Comparison of ENCODE assay signal across 8 cellular contexts in the genomic region with DNA sequence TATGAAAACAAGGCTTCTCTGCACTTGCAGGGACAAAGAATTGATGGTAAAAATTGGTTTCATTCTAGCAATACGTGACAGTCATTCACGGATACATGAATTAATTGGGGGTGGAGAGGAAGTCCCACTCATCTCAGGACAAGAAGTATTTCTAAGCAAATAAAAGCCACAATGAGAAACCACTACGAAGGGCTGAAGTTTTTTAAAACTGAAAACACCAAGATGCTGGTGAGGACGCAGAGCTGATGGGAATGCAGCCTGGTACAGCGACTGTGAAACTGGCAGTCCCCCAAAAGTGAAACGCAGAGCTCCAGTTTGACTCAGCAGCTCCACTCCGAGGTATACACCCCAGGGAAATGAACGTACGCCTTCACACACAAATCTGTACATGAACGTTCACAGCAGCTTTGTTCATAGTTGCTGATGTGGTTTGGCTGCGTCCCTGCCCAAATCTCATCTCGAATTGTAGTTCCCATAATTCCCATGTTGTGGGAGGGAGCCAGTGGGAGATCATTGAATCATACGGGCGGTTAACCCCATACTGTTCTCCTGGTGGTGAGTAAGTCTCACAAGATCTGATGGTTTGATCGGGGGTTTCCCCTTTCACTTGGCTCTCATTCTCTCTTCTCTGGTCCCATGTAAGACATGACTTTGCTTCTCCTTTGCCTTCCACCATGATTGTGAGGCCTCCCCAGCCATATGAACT.
A peak's percentile ranks its signal among the peaks of the same experiment; 100 is the strongest.
DNase-seq lines count a peak whose midpoint lies in the region; ATAC-seq lines count a peak whose summit lies in the region.

No MANE protein-coding gene starts in this region.

- H3K4me2 ChIP-seq in Karpas-422 (ENCODE audit: low read depth, low read length, poor library complexity, severe bottlenecking), result peak overlapping the region; percentile 57

- peak overlapping the region; percentile 36 for H3K9ac ChIP-seq in Karpas-422 (ENCODE audit: low read length)

- H3K36me3 ChIP-seq in Karpas-422 (ENCODE audit: insufficient read depth, low read length), result no peaks in the 10 kb centered on the region

- H3K4me1 ChIP-seq in Karpas-422 (ENCODE audit: low read length), result peaks cover 46% of the 10 kb centered on the region

- ATAC-seq in GM21528 (IDR thresholded peaks at IDR 0.05; ENCODE audit: low FRiP score, unreplicated experiment), result peak; percentile 82

- H3K27me3 ChIP-seq in Karpas-422 (ENCODE audit: low read length), result no peaks in the 10 kb centered on the region

- no peak overlapping the region for H2AFZ ChIP-seq in Karpas-422 (ENCODE audit: low read length)

- no peaks in the 10 kb centered on the region for H3K9me3 ChIP-seq in Karpas-422 (ENCODE audit: low read length)

- no peaks in the 10 kb centered on the region for H3K9me2 ChIP-seq in Karpas-422 (replicated peaks; ENCODE audit: insufficient read depth, low read length)

- peak overlapping the region; percentile 27; the same call in 1 of the 2 replicates for H3K27ac ChIP-seq in Karpas-422 (ENCODE audit: low read length)

- DNase-seq in G401 (ENCODE audit: low spot score) (peak; percentile 76), Karpas-422 (peak; percentile 82), activated T-cell treated with anti-CD3 and anti-CD28 coated beads for 4 hours (peak; percentile 23), fibroblast of the conjunctiva (ENCODE audit: low read depth) (peak; percentile 95), smooth muscle cell of the brain vasculature (ENCODE audit: low read depth, low spot score) (peak; percentile 85), NCI-H2081 (lab: John Stamatoyannopoulos, UW) (no peak), foreskin melanocyte (no peak)

- in situ Hi-C loops in G401 (cut with HindIII; ENCODE audit: low sequenced_read_pairs), result no loop called here

- H3K79me2 ChIP-seq in Karpas-422 (ENCODE audit: low read length), result no peaks in the 10 kb centered on the region

- peaks cover 3% of the 10 kb centered on the region; the same call in 1 of the 2 replicates for H4K20me1 ChIP-seq in Karpas-422 (ENCODE audit: insufficient read depth, low read depth, low read length)

- peak overlapping the region; percentile 37; the same call in 1 of the 2 replicates for H3K4me3 ChIP-seq in Karpas-422 (ENCODE audit: low read length)

Comparison
In these comparisons a context has a peak if more than half of its experiments do, and no peak if none do; other contexts are left out.
1. DNase-seq: peak in G401 (single experiment), Karpas-422 (single experiment), activated T-cell treated with anti-CD3 and anti-CD28 coated beads for 4 hours (single experiment), fibroblast of the conjunctiva (single experiment) and smooth muscle cell of the brain vasculature (single experiment); none in NCI-H2081 (0 of 2) and foreskin melanocyte (single experiment).